In the genomic region with DNA sequence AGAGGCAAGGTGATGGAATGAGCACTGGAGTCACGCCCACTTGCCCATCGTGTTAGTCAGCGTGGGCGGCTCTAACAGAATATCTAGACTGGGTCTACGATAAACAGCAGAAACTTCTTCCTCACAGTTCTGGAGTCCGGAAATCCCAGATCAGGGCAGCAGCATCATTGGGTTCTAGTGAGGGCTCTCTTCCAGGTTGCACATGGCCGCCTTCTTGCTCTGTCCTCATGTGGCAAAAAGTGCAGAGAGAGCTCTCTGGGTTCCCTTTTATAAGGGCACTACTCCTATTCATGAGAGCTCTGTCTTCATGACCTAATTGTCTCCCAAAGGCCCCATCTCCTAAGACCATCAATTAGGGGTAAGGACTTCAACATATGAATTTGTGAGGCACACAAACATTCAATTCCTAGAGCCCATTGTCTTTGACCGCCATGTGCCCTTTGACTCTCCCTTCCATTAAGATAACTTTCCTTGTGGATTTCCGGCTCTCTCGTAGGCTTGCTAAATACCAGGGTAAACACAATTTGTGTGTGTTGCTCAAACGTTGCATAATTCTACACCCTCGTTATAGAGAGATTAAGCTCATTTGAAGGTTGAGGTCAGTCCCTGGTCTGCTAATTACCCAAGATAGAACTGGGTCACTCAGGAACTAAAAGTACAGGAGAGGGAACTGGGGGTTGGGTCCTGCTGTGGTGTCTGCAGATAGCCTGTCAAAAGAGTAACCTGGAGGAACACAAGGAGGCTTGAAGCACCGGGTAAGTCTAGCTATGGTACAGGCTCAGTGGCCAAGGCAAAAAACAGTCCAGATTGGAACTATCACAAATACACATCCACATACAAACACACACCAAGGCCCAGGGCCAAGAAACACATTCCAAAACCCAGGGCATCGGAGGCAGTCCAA, we compare ENCODE assay signal across 20 cellular contexts. TPM values are rescaled to one million over a fixed set of nuclear protein-coding genes. Genes with fewer than 3 reads are reported as not detected.
DNase-seq lines count a peak whose midpoint lies in the region; ATAC-seq lines count a peak whose summit lies in the region.
"Had no signal": no experiment of that assay in that cellular context is flagged by ENCODE, and none has a peak within 500 bp of the region (broad histone marks: within the 10 kb centered on the region; RNA-seq: fewer than 3 reads in every experiment).

No MANE protein-coding gene starts in this region.

- no peaks in the 10 kb centered on the region for H3K27me3 ChIP-seq in neuronal stem cell (ENCODE audit: control insufficient read depth in 3 of 3, insufficient read depth in 3 of 3, low read depth in 1 of 3, low read length in 3 of 3)
- no peaks in the 10 kb centered on the region for H3K27me3 ChIP-seq in effector memory CD4-positive, alpha-beta T cell (replicated peaks; ENCODE audit: control insufficient read depth, insufficient read depth, low read length, poor library complexity, severe bottlenecking)
- H3K27me3 ChIP-seq: esophagus muscularis mucosa had no signal

- H2AK5ac ChIP-seq in neuronal stem cell (ENCODE audit: low read depth, low read length) = no peak overlapping the region

- peak overlapping the region; percentile 10 for H3K27ac ChIP-seq in neuronal stem cell (replicated peaks; ENCODE audit: low read length)
- H3K27ac ChIP-seq in effector memory CD4-positive, alpha-beta T cell (ENCODE audit: insufficient read depth, low read length, poor library complexity, severe bottlenecking) = no peak overlapping the region
- H3K27ac ChIP-seq: esophagus muscularis mucosa, PC-9 had no signal

- no peak overlapping the region for H2BK5ac ChIP-seq in neuronal stem cell (ENCODE audit: low read length)

- H3K79me1 ChIP-seq in neuronal stem cell (ENCODE audit: low read depth, low read length) = no peaks in the 10 kb centered on the region

- no peak overlapping the region for H3K4me2 ChIP-seq in neuronal stem cell (ENCODE audit: insufficient read depth, low read length, poor library complexity, severe bottlenecking)
- H3K4me2 ChIP-seq: PC-9 had no signal

- H2BK15ac ChIP-seq in neuronal stem cell (ENCODE audit: low read length) = no peak overlapping the region

- no peaks in the 10 kb centered on the region for H3K36me3 ChIP-seq in neuronal stem cell (replicated peaks in 1 of 2; ENCODE audit: control insufficient read depth in 2 of 2, insufficient read depth in 2 of 2, low read length in 2 of 2)
- H3K36me3 ChIP-seq in effector memory CD4-positive, alpha-beta T cell (ENCODE audit: control insufficient read depth, insufficient read depth, low read length) = no peaks in the 10 kb centered on the region
- H3K36me3 ChIP-seq: esophagus muscularis mucosa had no signal

- no peak overlapping the region for H4K8ac ChIP-seq in neuronal stem cell (ENCODE audit: low read depth, low read length)

- no peak overlapping the region for H3K18ac ChIP-seq in neuronal stem cell (ENCODE audit: low read length)

- no CpG with 5 or more reads among the region's 14 CpGs for WGBS in neuronal stem cell (ENCODE audit: extremely low coverage in 2 of 2, insufficient read length in 2 of 2, insufficient replicate concordance in 1 of 2), 2 donors

- no peak overlapping the region for H3K14ac ChIP-seq in neuronal stem cell (ENCODE audit: low read length)

- H2AFZ ChIP-seq in neuronal stem cell (ENCODE audit: low read length) = no peak overlapping the region
- H2AFZ ChIP-seq: PC-9 had no signal

- no peak for ATAC-seq in GM21737 (IDR thresholded peaks at IDR 0.05; ENCODE audit: unreplicated experiment)
- ATAC-seq: activated CD8-positive, alpha-beta T cell treated with anti-CD3 and anti-CD28 coated beads for 36 hours; GM12878; stimulated activated memory B cell treated with anti-CD40 and anti-IgM and Interleukin-4, amounts not matched to agents 10 μg/mL and 1 μg/mL and 100 μg/mL, for 72 hours had no signal

- H3K4ac ChIP-seq in neuronal stem cell (ENCODE audit: low read length) = no peak overlapping the region

- H3K4me3 ChIP-seq in neuronal stem cell (ENCODE audit: low read length in 2 of 2) = no peak overlapping the region
- H3K4me3 ChIP-seq in effector memory CD4-positive, alpha-beta T cell (ENCODE audit: insufficient read depth, low read depth, low read length, poor library complexity, severe bottlenecking) = no peak overlapping the region
- H3K4me3 ChIP-seq: esophagus muscularis mucosa, GM12878, PC-9 had no signal

- peaks cover 0 to 1% of the 10 kb centered on the region in 2 donors for H3K4me1 ChIP-seq in neuronal stem cell (ENCODE audit: control insufficient read depth in 2 of 2, insufficient read depth in 1 of 2, low read depth in 1 of 2, low read length in 2 of 2)
- H3K4me1 ChIP-seq in effector memory CD4-positive, alpha-beta T cell (ENCODE audit: control insufficient read depth, insufficient read depth, low read length, poor library complexity, severe bottlenecking) = no peaks in the 10 kb centered on the region
- H3K4me1 ChIP-seq: esophagus muscularis mucosa had no signal

- DNase-seq in HuH-7 (ENCODE audit: low spot score) = peak; percentile 79
- DNase-seq in NCI-H460 (ENCODE audit: extremely low read depth, low read depth) = peak; percentile 14
- peak; percentile 52 for DNase-seq in astrocyte of the hippocampus (ENCODE audit: low read depth, low spot score)
- peak; percentile 8 for DNase-seq in neuronal stem cell (ENCODE audit: low spot score)
- DNase-seq in effector memory CD4-positive, alpha-beta T cell = no peak
- no peak for DNase-seq in Kasumi-1 (lab: John Stamatoyannopoulos, UW)
- DNase-seq: activated CD8-positive, alpha-beta T cell treated with anti-CD3 and anti-CD28 coated beads for 36 hours; activated naive CD4-positive, alpha-beta T cell treated with anti-CD3 and anti-CD28 coated beads for 36 hours; activated T-cell treated with anti-CD3 and anti-CD28 coated beads, Interleukin-2, amount 50 U/mL, for 1 hour; CD4-positive, alpha-beta memory T cell; DMS53; effector CD8-positive, alpha-beta T cell; NCI-H1048; NCI-H524; PC-9; T-helper 2 cell had no signal

- no peak overlapping the region for H4K91ac ChIP-seq in neuronal stem cell (ENCODE audit: low read depth, low read length, poor library complexity)

- no peak overlapping the region for H3K9ac ChIP-seq in neuronal stem cell (ENCODE audit: low read depth, low read length, poor library complexity)

- no peaks in the 10 kb centered on the region for H3K9me3 ChIP-seq in neuronal stem cell (replicated peaks in 1 of 2; ENCODE audit: control insufficient read depth in 2 of 2, insufficient read depth in 1 of 2, low read depth in 1 of 2, low read length in 2 of 2)
- no peaks in the 10 kb centered on the region for H3K9me3 ChIP-seq in effector memory CD4-positive, alpha-beta T cell (ENCODE audit: control insufficient read depth, low read length)
- H3K9me3 ChIP-seq: esophagus muscularis mucosa had no signal

- no peak overlapping the region for H2BK12ac ChIP-seq in neuronal stem cell (ENCODE audit: low read length)

- H2BK120ac ChIP-seq in neuronal stem cell (ENCODE audit: low read depth, low read length) = no peak overlapping the region

- no peak overlapping the region for H3K23ac ChIP-seq in neuronal stem cell (ENCODE audit: low read depth, low read length, poor library complexity)

RNA-seq across cellular contexts. Expression of gene USP6NL, which starts 28.7 kb away (rescaled TPM):
- total RNA-seq in NCI-H460 (2014; rRNA removed; shearing (Covaris generic)) = 13.1 and 13.9 TPM in 2 replicates
- 3.6 and 4.8 TPM in 2 replicates for polyA plus RNA-seq in NCI-H460 (2014; cell fraction: nucleus; rRNA removed)
- 27.6 TPM for polyA plus RNA-seq in neuronal stem cell (2013, experiment 1 of 2)
- polyA plus RNA-seq in neuronal stem cell (2013, experiment 2 of 2) = 27.7 TPM

Comparison
In these comparisons a context has a peak if more than half of its experiments do, and no peak if none do; other contexts are left out.
1. DNase-seq: peak in HuH-7 (single experiment), NCI-H460 (single experiment), astrocyte of the hippocampus (single experiment) and neuronal stem cell (single experiment); none in effector memory CD4-positive, alpha-beta T cell (0 of 3) and Kasumi-1 (0 of 2).